11 cellular contexts compared by ENCODE assay signal in genomic region chr1:115379943-115380342, GRCh38. TPM values are rescaled to one million over a fixed set of nuclear protein-coding genes. Genes with fewer than 3 reads are reported as not detected.
"Had no signal": no experiment of that assay in that cellular context is flagged by ENCODE, and none has a peak within 500 bp of the region (broad histone marks: within the 10 kb centered on the region; RNA-seq: fewer than 3 reads in every experiment).

No MANE protein-coding gene starts in this region.

- H3K9ac ChIP-seq: GM23248 had no signal

- H3K9me3 ChIP-seq: HAP-1 had no signal

- H3K4me2 ChIP-seq: GM23338 had no signal

- H3K27ac ChIP-seq: GM23248 had no signal

- ATAC-seq: GM23338, HCT116 had no signal

- H3K4me3 ChIP-seq: GM23248, GM23338, HAP-1 had no signal

- DNase-seq: GM23248, GOT3, H7, H9, HCEC 1CT, HFFc6 had no signal

- H3K4me1 ChIP-seq: HAP-1 had no signal

- H3K36me3 ChIP-seq: HAP-1 had no signal

- H2AFZ ChIP-seq: GM23248, GM23338 had no signal

RNA-seq across cellular contexts. Expression of gene NGF, which starts 41.9 kb away (rescaled TPM):
- total RNA-seq: H1, H4 had no signal
